17 cellular contexts compared by ENCODE assay signal in the genomic region with DNA sequence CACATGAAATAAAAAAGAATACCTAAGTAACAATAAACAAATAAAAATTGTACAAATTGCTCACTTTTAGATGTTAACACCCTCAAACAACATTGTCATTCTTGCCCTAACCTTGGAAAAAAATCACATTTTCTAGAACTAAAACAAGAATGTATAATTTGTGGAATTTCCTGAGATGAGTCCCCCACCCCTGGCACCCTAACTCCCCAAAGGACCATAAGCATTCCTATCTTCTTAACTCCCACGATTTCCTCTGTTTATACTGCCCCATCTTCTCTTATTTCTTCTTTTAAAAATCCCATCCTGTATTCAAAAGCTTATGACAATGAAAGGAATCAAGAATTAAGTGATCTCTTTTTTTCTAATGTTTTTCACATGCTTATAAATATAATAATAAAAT.
"Had no signal": no experiment of that assay in that cellular context is flagged by ENCODE, and none has a peak within 500 bp of the region (broad histone marks: within the 10 kb centered on the region; RNA-seq: fewer than 3 reads in every experiment).

No MANE protein-coding gene starts in this region.

- H3K4me3 ChIP-seq: body of pancreas, spleen, upper lobe of left lung had no signal

- ATAC-seq: activated CD8-positive, alpha-beta T cell treated with anti-CD3 and anti-CD28 coated beads for 36 hours; activated T-cell treated with anti-CD3 and anti-CD28 coated beads, Interleukin-2, amount 50 U/mL, for 4 hours; body of pancreas; effector memory CD8-positive, alpha-beta T cell; left ventricle myocardium superior; natural killer cell treated with Interleukin-12 subunit alpha and Interleukin-12 subunit beta and Interleukin-15 and Interleukin-18, amount 100 ng/mL, for 72 hours; right cardiac atrium; stimulated activated naive CD8-positive, alpha-beta T cell treated with anti-CD3 and anti-CD28 coated beads, Interleukin-15, amount 100 ng/mL, for 72 hours; WTC11 had no signal

- H3K27me3 ChIP-seq: body of pancreas, spleen, upper lobe of left lung had no signal

- H3K9me3 ChIP-seq: body of pancreas, spleen, upper lobe of left lung had no signal

- H3K4me1 ChIP-seq: body of pancreas, spleen, upper lobe of left lung had no signal

- DNase-seq: activated CD4-positive, alpha-beta T cell treated with anti-CD3 and anti-CD28 coated beads for 4 hours; activated CD8-positive, alpha-beta T cell treated with anti-CD3 and anti-CD28 coated beads for 36 hours; activated effector memory CD4-positive, alpha-beta T cell treated with anti-CD3 and anti-CD28 coated beads, Interleukin-2, amount 50 U/mL, for 16 hours; activated T-cell treated with anti-CD3 and anti-CD28 coated beads, Interleukin-2, amount 50 U/mL, for 4 hours; body of pancreas; effector memory CD8-positive, alpha-beta T cell; foreskin fibroblast; glutamatergic neuron; kidney glomerular epithelial cell; left ventricle myocardium superior; right cardiac atrium; spleen; stimulated activated CD4-positive, alpha-beta T cell treated with anti-CD3 and anti-CD28 coated beads, Interleukin-1b, Interleukin-23, amount 100 ng/mL, for 48 hours; stimulated activated naive CD8-positive, alpha-beta T cell treated with anti-CD3 and anti-CD28 coated beads, Interleukin-15, amount 100 ng/mL, for 72 hours; upper lobe of left lung had no signal

- H3K27ac ChIP-seq: body of pancreas, spleen, upper lobe of left lung had no signal
